In the genomic region with DNA sequence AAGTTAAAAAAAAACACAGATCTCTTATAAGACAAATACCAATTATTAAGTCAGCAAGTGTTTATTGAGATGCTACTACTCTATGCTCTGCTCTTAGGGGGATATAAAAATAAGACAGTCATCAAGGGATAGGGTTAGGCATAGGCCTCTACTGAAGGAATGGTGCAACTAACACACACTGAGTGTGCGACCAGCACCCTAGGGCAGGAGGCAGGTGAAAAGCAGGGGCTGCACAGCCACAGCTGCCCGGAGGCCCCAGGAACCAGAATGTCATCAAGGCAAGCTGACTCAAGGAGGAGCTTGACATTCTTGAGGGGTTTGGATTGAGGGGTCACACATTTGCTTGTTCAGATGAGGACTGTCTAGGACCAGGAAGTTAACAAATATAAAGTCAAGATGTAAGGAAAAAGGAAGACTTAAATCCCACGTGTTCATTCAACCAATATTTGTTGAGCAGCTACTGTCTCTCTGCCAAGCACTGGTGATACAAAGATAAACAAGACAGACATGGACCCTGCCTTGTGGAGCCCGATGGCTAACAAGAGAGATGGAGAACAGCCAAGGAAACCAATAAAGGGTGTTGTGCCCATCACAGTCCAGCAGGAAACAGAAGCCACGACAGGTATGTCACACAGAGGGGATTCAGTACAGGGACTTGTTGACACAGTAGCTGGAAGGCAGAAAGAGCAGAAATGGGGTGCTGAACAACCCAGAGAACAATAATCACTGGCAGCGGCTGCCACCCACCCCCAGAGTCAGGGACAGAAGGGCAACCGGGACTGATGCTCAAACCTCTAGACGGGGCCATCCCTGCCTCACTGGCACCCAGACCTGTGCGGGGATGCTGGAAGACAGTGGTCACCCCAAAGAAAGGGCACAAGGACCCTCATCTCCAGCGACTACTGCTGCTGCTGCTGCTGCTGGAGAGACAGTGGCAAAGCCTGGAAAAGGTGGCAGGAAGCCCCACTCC, we compare ENCODE assay signal across 18 cellular contexts. TPM values are rescaled to one million over a fixed set of nuclear protein-coding genes. Genes with fewer than 3 reads are reported as not detected.
DNase-seq lines count a peak whose midpoint lies in the region; ATAC-seq and TF ChIP-seq lines count a peak whose summit lies in the region.
"Had no signal": no experiment of that assay in that cellular context is flagged by ENCODE, and none has a peak within 500 bp of the region (broad histone marks: within the 10 kb centered on the region; RNA-seq: fewer than 3 reads in every experiment).

No MANE protein-coding gene starts in this region.

- H3K27ac Mint-ChIP-seq in activated T-helper 1 cell treated with anti-CD3 and anti-CD28 coated beads, Interleukin-12 subunit alpha, Interleukin-12 subunit beta, Interleukin-2, Interleukin-4 antibody, amounts not matched to agents 30 ng/mL and 10 ng/mL and 1 ng/mL, durations not matched to agents 14 hours and 24 hours and 36 hours: peak overlapping the region; percentile 2
- peak overlapping the region; percentile 28 for H3K27ac Mint-ChIP-seq in neural progenitor cell

- H3K27ac ChIP-seq in C4-2B: peak overlapping the region; percentile 79
- no peak overlapping the region for H3K27ac ChIP-seq in neural progenitor cell
- H3K27ac ChIP-seq: BLaER1, GM23248 had no signal

- no peaks in the 10 kb centered on the region for H3K27me3 ChIP-seq in neural progenitor cell
- H3K27me3 ChIP-seq: BLaER1 had no signal

- ATAC-seq in activated T-cell treated with anti-CD3 and anti-CD28 coated beads, Interleukin-2, amount 50 U/mL, for 4 hours: no peak
- ATAC-seq: HCT116 had no signal

- no peak overlapping the region for H3K9ac ChIP-seq in neural progenitor cell
- H3K9ac ChIP-seq: BLaER1, GM23248 had no signal

- DNase-seq in NCI-H2029 (lab: John Stamatoyannopoulos, UW) (peak; percentile 17), NCI-H2029 treated with DMSO at 0.1 percent for 48 hours (lab: John Stamatoyannopoulos, UW) (no peak), neural progenitor cell (ENCODE audit: low spot score) (no peak), T-helper 9 cell (no peak)
- no peak for DNase-seq in activated T-helper 1 cell treated with anti-CD3 and anti-CD28 coated beads, Interleukin-12 subunit alpha, Interleukin-12 subunit beta, Interleukin-2, Interleukin-4 antibody, amounts not matched to agents 30 ng/mL and 10 ng/mL and 1 ng/mL, durations not matched to agents 14 hours and 24 hours and 36 hours (ENCODE audit: low spot score)
- DNase-seq in activated T-cell treated with anti-CD3 and anti-CD28 coated beads, Interleukin-2, amount 50 U/mL, for 4 hours: no peak
- DNase-seq: 8988T; AML-193; Calu3; CD4-positive, CD25-positive, alpha-beta regulatory T cell; DMS 273 treated with DMSO at 0.1 percent for 48 hours; DMS79 treated with DMSO at 0.1 percent for 48 hours; EL; GM23248 had no signal

- H4K20me1 ChIP-seq in neural progenitor cell (ENCODE audit: low read depth): no peaks in the 10 kb centered on the region
- H4K20me1 ChIP-seq: BLaER1 had no signal

- H2AFZ ChIP-seq in neural progenitor cell (replicated peaks): no peak overlapping the region
- H2AFZ ChIP-seq: GM23248 had no signal

- no peaks in the 10 kb centered on the region for H3K4me1 Mint-ChIP-seq in activated T-helper 1 cell treated with anti-CD3 and anti-CD28 coated beads, Interleukin-12 subunit alpha, Interleukin-12 subunit beta, Interleukin-2, Interleukin-4 antibody, amounts not matched to agents 30 ng/mL and 10 ng/mL and 1 ng/mL, durations not matched to agents 14 hours and 24 hours and 36 hours (ENCODE audit: low read depth)
- H3K4me1 Mint-ChIP-seq in neural progenitor cell: peaks cover 5% of the 10 kb centered on the region
- H3K4me1 Mint-ChIP-seq in activated T-cell treated with anti-CD3 and anti-CD28 coated beads, Interleukin-2, amount 50 U/mL, for 4 hours (ENCODE audit: low read depth): no peaks in the 10 kb centered on the region
- H3K4me1 Mint-ChIP-seq: CD4-positive, CD25-positive, alpha-beta regulatory T cell had no signal

- no peaks in the 10 kb centered on the region for H3K9me3 Mint-ChIP-seq in activated T-helper 1 cell treated with anti-CD3 and anti-CD28 coated beads, Interleukin-12 subunit alpha, Interleukin-12 subunit beta, Interleukin-2, Interleukin-4 antibody, amounts not matched to agents 30 ng/mL and 10 ng/mL and 1 ng/mL, durations not matched to agents 14 hours and 24 hours and 36 hours
- H3K9me3 Mint-ChIP-seq in neural progenitor cell: peaks cover 2% of the 10 kb centered on the region
- no peaks in the 10 kb centered on the region for H3K9me3 Mint-ChIP-seq in activated T-cell treated with anti-CD3 and anti-CD28 coated beads, Interleukin-2, amount 50 U/mL, for 4 hours

- H3K4me3 ChIP-seq in neural progenitor cell: no peak overlapping the region
- H3K4me3 ChIP-seq: BLaER1, GM23248 had no signal

- no peaks in the 10 kb centered on the region for H3K79me2 ChIP-seq in neural progenitor cell (ENCODE audit: low read depth)

- H3K9me3 ChIP-seq in neural progenitor cell (ENCODE audit: low read depth): peaks cover 17% of the 10 kb centered on the region
- H3K9me3 ChIP-seq: BLaER1 had no signal

- no peaks in the 10 kb centered on the region for H3F3A ChIP-seq in neural progenitor cell (ENCODE audit: low read depth)

- H3K27me3 Mint-ChIP-seq in activated T-helper 1 cell treated with anti-CD3 and anti-CD28 coated beads, Interleukin-12 subunit alpha, Interleukin-12 subunit beta, Interleukin-2, Interleukin-4 antibody, amounts not matched to agents 30 ng/mL and 10 ng/mL and 1 ng/mL, durations not matched to agents 14 hours and 24 hours and 36 hours (ENCODE audit: insufficient read depth): peaks cover 9% of the 10 kb centered on the region
- peaks cover 9% of the 10 kb centered on the region for H3K27me3 Mint-ChIP-seq in neural progenitor cell (ENCODE audit: insufficient read depth, low read depth)
- H3K27me3 Mint-ChIP-seq in activated T-cell treated with anti-CD3 and anti-CD28 coated beads, Interleukin-2, amount 50 U/mL, for 4 hours (ENCODE audit: low read depth): peaks cover 16% of the 10 kb centered on the region
- H3K27me3 Mint-ChIP-seq: CD4-positive, CD25-positive, alpha-beta regulatory T cell had no signal

- no peak overlapping the region for H3K4me3 Mint-ChIP-seq in activated T-helper 1 cell treated with anti-CD3 and anti-CD28 coated beads, Interleukin-12 subunit alpha, Interleukin-12 subunit beta, Interleukin-2, Interleukin-4 antibody, amounts not matched to agents 30 ng/mL and 10 ng/mL and 1 ng/mL, durations not matched to agents 14 hours and 24 hours and 36 hours
- H3K4me3 Mint-ChIP-seq in neural progenitor cell: no peak overlapping the region
- no peak overlapping the region for H3K4me3 Mint-ChIP-seq in activated T-cell treated with anti-CD3 and anti-CD28 coated beads, Interleukin-2, amount 50 U/mL, for 4 hours
- H3K4me3 Mint-ChIP-seq: CD4-positive, CD25-positive, alpha-beta regulatory T cell had no signal

- intact Hi-C loops in activated T-helper 1 cell treated with anti-CD3 and anti-CD28 coated beads, Interleukin-12 subunit alpha, Interleukin-12 subunit beta, Interleukin-2, Interleukin-4 antibody, amounts not matched to agents 30 ng/mL and 10 ng/mL and 1 ng/mL, durations not matched to agents 14 hours and 24 hours and 36 hours (cut with micrococcal nuclease): no loop called here

- no peaks in the 10 kb centered on the region for H3K36me3 Mint-ChIP-seq in activated T-helper 1 cell treated with anti-CD3 and anti-CD28 coated beads, Interleukin-12 subunit alpha, Interleukin-12 subunit beta, Interleukin-2, Interleukin-4 antibody, amounts not matched to agents 30 ng/mL and 10 ng/mL and 1 ng/mL, durations not matched to agents 14 hours and 24 hours and 36 hours (ENCODE audit: low read depth)
- H3K36me3 Mint-ChIP-seq in neural progenitor cell: no peaks in the 10 kb centered on the region
- H3K36me3 Mint-ChIP-seq in activated T-cell treated with anti-CD3 and anti-CD28 coated beads, Interleukin-2, amount 50 U/mL, for 4 hours (ENCODE audit: insufficient read depth): no peaks in the 10 kb centered on the region
- H3K36me3 Mint-ChIP-seq: CD4-positive, CD25-positive, alpha-beta regulatory T cell had no signal

- no peaks in the 10 kb centered on the region for H3K4me1 ChIP-seq in neural progenitor cell

- no peaks in the 10 kb centered on the region for H3K36me3 ChIP-seq in neural progenitor cell
- H3K36me3 ChIP-seq: BLaER1 had no signal

- TF ChIP-seq CTCF in C4-2B (conservative IDR thresholded peaks at IDR 0.05) (no peak), neural progenitor cell (IDR thresholded peaks at IDR 0.05) (no peak)

- H3K4me2 ChIP-seq in neural progenitor cell: no peak overlapping the region
- H3K4me2 ChIP-seq: BLaER1 had no signal

RNA-seq across cellular contexts. Expression of a gene that starts 45.8 kb away (rescaled TPM):
- 264 and 272 TPM in 2 replicates for total RNA-seq in activated T-helper 1 cell treated with anti-CD3 and anti-CD28 coated beads, Interleukin-12 subunit alpha, Interleukin-12 subunit beta, Interleukin-2, Interleukin-4 antibody, amounts not matched to agents 30 ng/mL and 10 ng/mL and 1 ng/mL, durations not matched to agents 14 hours and 24 hours and 36 hours
- total RNA-seq in neural progenitor cell (ENCODE audit: low replicate concordance): not detected in 2 replicates
- 1 to 10 TPM; 5.6 to 6.1 (median 6.1) TPM for total RNA-seq in activated T-cell treated with anti-CD3 and anti-CD28 coated beads, Interleukin-2, amount 50 U/mL, for 4 hours
- total RNA-seq: Calu3, GM23248, HT-29 had no signal

Comparison
In these comparisons a context has a peak if more than half of its experiments do, and no peak if none do; other contexts are left out.
1. RNA of a gene that starts 45.8 kb away (total RNA-seq): 264 to 272 TPM in activated T-helper 1 cell treated with anti-CD3 and anti-CD28 coated beads, Interleukin-12 subunit alpha, Interleukin-12 subunit beta, Interleukin-2, Interleukin-4 antibody, amounts not matched to agents 30 ng/mL and 10 ng/mL and 1 ng/mL, durations not matched to agents 14 hours and 24 hours and 36 hours; 5.6 to 6.1 TPM in activated T-cell treated with anti-CD3 and anti-CD28 coated beads, Interleukin-2, amount 50 U/mL, for 4 hours and not detected in neural progenitor cell; every median in the first group is over 10 times any median in the second.